21 cellular contexts compared by ENCODE assay signal in the genomic region with DNA sequence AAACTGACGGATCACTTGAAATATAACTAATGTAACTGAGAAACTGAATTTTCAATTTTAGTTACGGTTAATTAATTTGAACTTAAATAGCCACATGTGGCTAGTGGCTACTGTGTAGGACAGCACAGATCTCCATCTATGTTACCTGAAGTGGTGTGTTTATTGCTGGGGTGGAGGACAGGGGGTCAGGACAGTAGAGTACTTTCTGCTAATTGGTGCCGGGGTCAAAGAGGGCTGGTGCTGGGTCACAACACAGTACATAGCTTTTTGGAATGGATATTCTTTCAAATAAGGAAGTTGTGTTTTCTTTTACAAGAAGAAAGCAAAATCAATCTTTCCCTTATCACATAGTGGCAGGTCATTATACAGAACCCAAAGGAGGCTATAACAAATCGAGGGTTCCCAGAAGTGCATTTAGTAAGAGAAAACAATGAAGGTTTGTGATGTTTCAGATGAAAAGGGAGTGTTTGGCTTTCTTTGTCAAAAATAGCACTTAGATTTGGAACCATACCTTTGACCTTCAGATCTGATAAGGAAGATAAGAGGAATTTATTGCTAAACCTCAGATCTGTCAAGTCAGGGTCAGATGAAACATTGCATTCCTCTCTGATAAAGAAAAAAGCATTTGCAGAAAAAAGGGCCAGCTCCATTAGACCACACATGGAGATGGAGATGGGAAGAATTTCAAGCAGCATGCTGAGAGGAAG.
DNase-seq lines count a peak whose midpoint lies in the region; ATAC-seq and TF ChIP-seq lines count a peak whose summit lies in the region.
"Had no signal": no experiment of that assay in that cellular context is flagged by ENCODE, and none has a peak within 500 bp of the region (broad histone marks: within the 10 kb centered on the region; RNA-seq: fewer than 3 reads in every experiment).

No MANE protein-coding gene starts in this region.

- H3K27ac ChIP-seq in GM23338 (ENCODE audit: low read depth): no peak overlapping the region
- no peak overlapping the region for H3K27ac ChIP-seq in SK-N-SH (ENCODE audit: low read depth in 2 of 2, low read length in 1 of 2)
- H3K27ac ChIP-seq in Peyer's patch: no peak overlapping the region
- H3K27ac ChIP-seq in dorsolateral prefrontal cortex: no peak overlapping the region
- H3K27ac ChIP-seq: sigmoid colon, SK-N-MC, stomach had no signal

- DNase-seq in GM23338 (ENCODE audit: low spot score) (peak; percentile 27), SK-N-SH (no peak), fibroblast of villous mesenchyme (ENCODE audit: low read depth) (peak; percentile 65), progenitor cell of endocrine pancreas (ENCODE audit: low spot score, unreplicated experiment) (no peak), Peyer's patch (no peak), NCI-H2196 treated with DMSO at 0.1 percent for 48 hours (lab: John Stamatoyannopoulos, UW; ENCODE audit: unreplicated experiment) (no peak), dorsolateral prefrontal cortex (no peak), NK-92 (lab: John Stamatoyannopoulos, UW; ENCODE audit: unreplicated experiment) (no peak)
- DNase-seq: activated gamma-delta T cell; COR-L47; NCI-H1436; NCI-H2171 treated with DMSO at 0.1 percent for 48 hours; NCI-H774; nucleus accumbens; sigmoid colon; stimulated activated CD4-positive, alpha-beta T cell treated with anti-CD3 and anti-CD28 coated beads, Interleukin-1b, Interleukin-23, amount 100 ng/mL, for 48 hours; stomach had no signal

- H3K36me3 Mint-ChIP-seq in GM23338 (ENCODE audit: low read depth) (no peaks in the 10 kb centered on the region), progenitor cell of endocrine pancreas (ENCODE audit: insufficient read depth) (no peaks in the 10 kb centered on the region)

- peak; percentile 28; the same call in 1 of the 3 replicates for ATAC-seq in GM23338
- ATAC-seq: left lobe of liver, Panc1 had no signal

- no peaks in the 10 kb centered on the region for H3K79me2 ChIP-seq in GM23338 (replicated peaks; ENCODE audit: insufficient read depth)
- H3K79me2 ChIP-seq in SK-N-SH (ENCODE audit: insufficient read depth): no peaks in the 10 kb centered on the region

- TF ChIP-seq CTCF in GM23338 (conservative IDR thresholded peaks at IDR 0.05; ENCODE audit: low read depth in 2 of 2) (no peak), SK-N-SH (IDR thresholded peaks at IDR 0.05) (no peak), fibroblast of villous mesenchyme (IDR thresholded peaks at IDR 0.05; ENCODE audit: insufficient read depth, low read depth, low read length) (no peak), progenitor cell of endocrine pancreas (IDR thresholded peaks at IDR 0.05; ENCODE audit: unreplicated experiment) (no peak), Peyer's patch (IDR thresholded peaks at IDR 0.05) (no peak), dorsolateral prefrontal cortex (IDR thresholded peaks at IDR 0.05 in 54 of 56, conservative IDR thresholded peaks at IDR 0.05 in 2 of 56; ENCODE audit: low read depth in 1 of 56, partially characterized antibody in 56 of 56) (no peak)

- H3K27me3 ChIP-seq in GM23338 (ENCODE audit: insufficient read depth): no peaks in the 10 kb centered on the region
- no peaks in the 10 kb centered on the region for H3K27me3 ChIP-seq in SK-N-SH (ENCODE audit: insufficient read depth)
- H3K27me3 ChIP-seq in Peyer's patch: no peaks in the 10 kb centered on the region
- H3K27me3 ChIP-seq in dorsolateral prefrontal cortex: no peaks in the 10 kb centered on the region
- H3K27me3 ChIP-seq: sigmoid colon, stomach had no signal

- H3K36me3 ChIP-seq in GM23338 (ENCODE audit: insufficient read depth) (no peaks in the 10 kb centered on the region), SK-N-SH (replicated peaks in 1 of 2; ENCODE audit: control insufficient read depth in 1 of 2, insufficient read depth in 2 of 2, low read length in 1 of 2) (no peaks in the 10 kb centered on the region), Peyer's patch (no peaks in the 10 kb centered on the region)
- H3K36me3 ChIP-seq: sigmoid colon, stomach had no signal

- peaks cover 21% of the 10 kb centered on the region for H3K4me1 Mint-ChIP-seq in GM23338
- H3K4me1 Mint-ChIP-seq in progenitor cell of endocrine pancreas (ENCODE audit: low read depth): peaks cover 70% of the 10 kb centered on the region

- no peaks in the 10 kb centered on the region for H3F3A ChIP-seq in GM23338 (replicated peaks; ENCODE audit: low read depth)
- peaks cover 3% of the 10 kb centered on the region for H3F3A ChIP-seq in SK-N-SH (replicated peaks; ENCODE audit: insufficient read depth)

- intact Hi-C loops in dorsolateral prefrontal cortex (cut with DNase I): no loop called here

- H3K4me2 ChIP-seq in GM23338 (no peak overlapping the region), SK-N-SH (no peak overlapping the region)

- H4K20me1 ChIP-seq in GM23338 (replicated peaks; ENCODE audit: insufficient read depth) (no peaks in the 10 kb centered on the region), SK-N-SH (ENCODE audit: insufficient read depth) (no peaks in the 10 kb centered on the region)

- H3K9me3 ChIP-seq in SK-N-SH (no peaks in the 10 kb centered on the region), Peyer's patch (no peaks in the 10 kb centered on the region)
- H3K9me3 ChIP-seq: sigmoid colon, stomach had no signal

- H2AFZ ChIP-seq in GM23338 (no peak overlapping the region), SK-N-SH (ENCODE audit: low read depth) (no peak overlapping the region; the same call in 1 of the 2 replicates)

- TF ChIP-seq POLR2A in Peyer's patch (IDR thresholded peaks at IDR 0.05): no peak

- H3K27ac Mint-ChIP-seq in GM23338 (no peak overlapping the region; the same call in 1 of the 2 replicates), progenitor cell of endocrine pancreas (peak overlapping the region; percentile 80)

- peak in 1 of 2 experiments; percentile 82; a peak in 2 of 4 replicates for TF ChIP-seq EP300 in SK-N-SH (IDR thresholded peaks at IDR 0.05; ENCODE audit: borderline replicate concordance in 1 of 2, low read depth in 1 of 2, low read length in 1 of 2)

- no peak overlapping the region for H3K9ac ChIP-seq in SK-N-SH

- H3K9me2 ChIP-seq in GM23338 (ENCODE audit: insufficient read depth): no peaks in the 10 kb centered on the region; the same call in 1 of the 2 replicates
- H3K9me2 ChIP-seq in SK-N-SH: no peaks in the 10 kb centered on the region

- WGBS in SK-N-SH (ENCODE audit: low lambda C conversion rate): 57% methylated on average over 4 of the region's 4 CpGs

- H3K9me3 Mint-ChIP-seq in GM23338: no peaks in the 10 kb centered on the region
- peaks cover 3% of the 10 kb centered on the region for H3K9me3 Mint-ChIP-seq in progenitor cell of endocrine pancreas (ENCODE audit: low read depth)

- TF ChIP-seq RAD21 in SK-N-SH (IDR thresholded peaks at IDR 0.05; ENCODE audit: low read length): no peak

- no peak overlapping the region for H3K4me3 Mint-ChIP-seq in GM23338
- H3K4me3 Mint-ChIP-seq in progenitor cell of endocrine pancreas (ENCODE audit: low read depth): no peak overlapping the region

- H3K27me3 Mint-ChIP-seq in GM23338 (ENCODE audit: insufficient read depth, low read depth, poor library complexity): no peaks in the 10 kb centered on the region
- H3K27me3 Mint-ChIP-seq in progenitor cell of endocrine pancreas: no peaks in the 10 kb centered on the region

- CTCF ChIA-PET in SK-N-SH (lab: Yijun Ruan, JAX): no interaction called here

- POLR2A ChIA-PET in SK-N-SH (lab: Yijun Ruan, JAX): no interaction called here

- H3K4me3 ChIP-seq in GM23338 (no peak overlapping the region), SK-N-SH (ENCODE audit: low read depth in 2 of 2, low read length in 1 of 2) (no peak overlapping the region), fibroblast of villous mesenchyme (ENCODE audit: low read depth, low read length) (no peak overlapping the region), Peyer's patch (no peak overlapping the region), dorsolateral prefrontal cortex (no peak overlapping the region)
- H3K4me3 ChIP-seq: coronary artery, sigmoid colon, SK-N-MC, stomach had no signal

- peaks cover 15% of the 10 kb centered on the region for H3K4me1 ChIP-seq in GM23338 (ENCODE audit: insufficient read depth)
- H3K4me1 ChIP-seq in SK-N-SH (ENCODE audit: control insufficient read depth in 1 of 2, insufficient read depth in 2 of 2, low read depth in 1 of 2, low read length in 1 of 2): peaks cover 0 to 5% of the 10 kb centered on the region in 2 experiments; a peak in 2 of 4 replicates
- H3K4me1 ChIP-seq in Peyer's patch: peaks cover 0 to 21% (median 0%) of the 10 kb centered on the region in 4 donors

TF ChIP-seq in GM23338, 12 proteins besides CTCF, POLR2A, EP300 and RAD21:
- TF ChIP-seq POLR2AphosphoS5 (IDR thresholded peaks at IDR 0.05; ENCODE audit: low read depth) (no peak), EZH2 (IDR thresholded peaks at IDR 0.05; ENCODE audit: low read depth, unreplicated experiment) (no peak)
TF ChIP-seq in GM23338: peak in this region for 0.

TF ChIP-seq in SK-N-SH, 30 proteins besides CTCF, POLR2A, EP300 and RAD21 (continues in another document):
- 0 out of 2 replicates have a peak, but pooled peaks have one; percentile 3 for TF ChIP-seq FOSL2 (IDR thresholded peaks at IDR 0.05; ENCODE audit: borderline replicate concordance, low read depth)
- TF ChIP-seq CHD2 (IDR thresholded peaks at IDR 0.05; ENCODE audit: low read length, partially characterized antibody): no peak
- TF ChIP-seq, protein P1, sequence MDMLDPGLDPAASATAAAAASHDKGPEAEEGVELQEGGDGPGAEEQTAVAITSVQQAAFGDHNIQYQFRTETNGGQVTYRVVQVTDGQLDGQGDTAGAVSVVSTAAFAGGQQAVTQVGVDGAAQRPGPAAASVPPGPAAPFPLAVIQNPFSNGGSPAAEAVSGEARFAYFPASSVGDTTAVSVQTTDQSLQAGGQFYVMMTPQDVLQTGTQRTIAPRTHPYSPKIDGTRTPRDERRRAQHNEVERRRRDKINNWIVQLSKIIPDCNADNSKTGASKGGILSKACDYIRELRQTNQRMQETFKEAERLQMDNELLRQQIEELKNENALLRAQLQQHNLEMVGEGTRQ (IDR thresholded peaks at IDR 0.05; ENCODE audit: borderline replicate concordance, low read depth, low read length): no peak
- TF ChIP-seq RXRA (IDR thresholded peaks at IDR 0.05; ENCODE audit: borderline replicate concordance, low read depth): peak; percentile 86
- TF ChIP-seq, protein P2, sequence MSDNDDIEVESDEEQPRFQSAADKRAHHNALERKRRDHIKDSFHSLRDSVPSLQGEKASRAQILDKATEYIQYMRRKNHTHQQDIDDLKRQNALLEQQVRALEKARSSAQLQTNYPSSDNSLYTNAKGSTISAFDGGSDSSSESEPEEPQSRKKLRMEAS (IDR thresholded peaks at IDR 0.05; ENCODE audit: low read depth): no peak
- TF ChIP-seq, protein P3, sequence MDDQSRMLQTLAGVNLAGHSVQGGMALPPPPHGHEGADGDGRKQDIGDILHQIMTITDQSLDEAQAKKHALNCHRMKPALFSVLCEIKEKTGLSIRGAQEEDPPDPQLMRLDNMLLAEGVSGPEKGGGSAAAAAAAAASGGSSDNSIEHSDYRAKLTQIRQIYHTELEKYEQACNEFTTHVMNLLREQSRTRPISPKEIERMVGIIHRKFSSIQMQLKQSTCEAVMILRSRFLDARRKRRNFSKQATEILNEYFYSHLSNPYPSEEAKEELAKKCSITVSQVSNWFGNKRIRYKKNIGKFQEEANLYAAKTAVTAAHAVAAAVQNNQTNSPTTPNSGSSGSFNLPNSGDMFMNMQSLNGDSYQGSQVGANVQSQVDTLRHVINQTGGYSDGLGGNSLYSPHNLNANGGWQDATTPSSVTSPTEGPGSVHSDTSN (IDR thresholded peaks at IDR 0.05): peak; percentile 87

Comparison
In these comparisons a context has a peak if more than half of its experiments do, and no peak if none do; other contexts are left out.
1. DNase-seq: peak in GM23338 (single experiment) and fibroblast of villous mesenchyme (single experiment); none in SK-N-SH (single experiment), progenitor cell of endocrine pancreas (single experiment), Peyer's patch (0 of 3), NCI-H2196 treated with DMSO at 0.1 percent for 48 hours (single experiment), dorsolateral prefrontal cortex (0 of 10) and NK-92 (single experiment).